Comparison of ENCODE assay signal across 27 cellular contexts in genomic region chr16:13359835-13360234, GRCh38.
"Had no signal": no experiment of that assay in that cellular context is flagged by ENCODE, and none has a peak within 500 bp of the region (broad histone marks: within the 10 kb centered on the region; RNA-seq: fewer than 3 reads in every experiment).

No MANE protein-coding gene starts in this region.

- H3K4me1 ChIP-seq: esophagus squamous epithelium, gastrocnemius medialis, heart right ventricle, left lung, lower lobe of right lung had no signal

- H3K27me3 ChIP-seq: esophagus squamous epithelium, gastrocnemius medialis, left lung had no signal

- H3K27ac ChIP-seq: coronary artery, dorsolateral prefrontal cortex, epithelial cell of prostate, esophagus squamous epithelium, gastrocnemius medialis, heart right ventricle, left lung, lower lobe of right lung had no signal

- H3K36me3 ChIP-seq: esophagus squamous epithelium, gastrocnemius medialis, heart right ventricle, left lung, lower lobe of right lung had no signal

- DNase-seq: dermis blood vessel endothelial cell; dorsolateral prefrontal cortex; effector CD4-positive, alpha-beta T cell; effector memory CD4-positive, alpha-beta T cell; erythroblast; esophagus squamous epithelium; foreskin fibroblast; foreskin melanocyte; gastrocnemius medialis; glutamatergic neuron; heart right ventricle; hippocampal formation; left cardiac atrium; left lung; left ventricle myocardium superior; lower lobe of right lung; mesenchymal stem cell; mucosa of descending colon; naive B cell had no signal

- H3K27ac Mint-ChIP-seq: mesothelial cell of epicardium, naive B cell had no signal

- ATAC-seq: esophagus mucosa, gastrocnemius medialis, heart right ventricle, left cardiac atrium, left lung, left ventricle myocardium superior, lower lobe of right lung, mucosa of descending colon had no signal

- FAIRE-seq: colon, endometrium, islet of Langerhans, keratinocyte had no signal

- H3K9me3 ChIP-seq: gastrocnemius medialis had no signal

- H3K36me3 Mint-ChIP-seq: mesothelial cell of epicardium had no signal

- H3K4me3 ChIP-seq: coronary artery, dorsolateral prefrontal cortex, esophagus squamous epithelium, gastrocnemius medialis, heart right ventricle, left lung, lower lobe of right lung, mucosa of descending colon had no signal

- H3K4me1 Mint-ChIP-seq: mesothelial cell of epicardium, naive B cell had no signal

- H3K4me3 Mint-ChIP-seq: mesothelial cell of epicardium, naive B cell had no signal
